ENCODE assay signal across 16 cellular contexts in the genomic region with DNA sequence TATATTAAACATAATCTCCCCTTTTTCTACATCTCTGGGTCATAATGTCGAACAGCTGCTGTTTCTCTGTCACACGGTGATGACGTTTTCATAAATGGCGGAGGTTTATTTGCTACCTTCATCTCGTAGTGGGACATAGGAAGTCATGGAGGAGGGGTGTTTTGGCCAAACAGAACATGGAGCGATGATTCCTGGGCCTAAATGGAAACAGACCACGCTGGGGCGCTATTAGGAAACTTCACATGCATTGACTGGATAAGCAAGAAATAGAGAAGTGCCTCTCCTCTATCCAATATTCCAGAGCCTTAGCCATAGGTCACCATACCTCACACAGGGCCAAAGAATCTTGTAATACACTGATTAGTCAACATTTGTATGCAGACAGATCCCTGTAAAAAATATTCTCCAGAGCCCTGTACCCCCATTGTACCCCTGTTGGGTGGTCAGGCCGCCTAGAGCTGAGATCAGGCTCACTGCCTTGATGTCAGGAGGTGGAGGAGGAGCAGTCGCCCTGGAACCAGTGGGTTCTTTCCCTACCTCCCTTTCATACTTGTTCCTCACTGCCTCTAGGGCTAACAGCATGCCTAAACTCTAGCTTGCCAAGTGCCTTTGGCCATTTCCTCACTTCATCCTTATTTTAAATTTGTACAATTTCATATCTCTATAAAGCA.
DNase-seq lines count a peak whose midpoint lies in the region; ATAC-seq and TF ChIP-seq lines count a peak whose summit lies in the region.
"Had no signal": no experiment of that assay in that cellular context is flagged by ENCODE, and none has a peak within 500 bp of the region (broad histone marks: within the 10 kb centered on the region; RNA-seq: fewer than 3 reads in every experiment).

No MANE protein-coding gene starts in this region.

- no peak overlapping the region for H2AFZ ChIP-seq in HCT116 (ENCODE audit: low read depth, low read length, poor library complexity, severe bottlenecking)

- DNase-seq in HCT116 (ENCODE audit: low read depth, low spot score) (no peak), SJCRH30 (peak; percentile 27 to 59), foreskin melanocyte (peak; percentile 35), NCI-H524 treated with DMSO at 0.1 percent for 48 hours (lab: John Stamatoyannopoulos, UW) (no peak), A673 (ENCODE audit: low spot score) (no peak)
- DNase-seq in activated naive CD4-positive, alpha-beta T cell treated with anti-CD3 and anti-CD28 coated beads, Interleukin-2, amount 50 U/mL, for 72 hours (ENCODE audit: low spot score in 2 of 2), result no peak
- DNase-seq: activated naive CD4-positive, alpha-beta T cell treated with anti-CD3 and anti-CD28 coated beads, Interleukin-2, amount 10 ng/mL, durations not matched to agents 7 days and 5 days; BE2C; esophagus squamous epithelium; immature natural killer cell; NCI-H1436; stimulated activated CD4-positive, alpha-beta T cell treated with anti-CD3 and anti-CD28 coated beads, Interleukin-2, amount 100 ng/mL, for 48 hours; stimulated activated naive CD4-positive, alpha-beta T cell; T-helper 2 cell had no signal

- H3K4me1 ChIP-seq in BLaER1, result peaks cover 91% of the 10 kb centered on the region
- peaks cover 0 to 6% of the 10 kb centered on the region in 2 experiments; a peak in 1 of 4 replicates for H3K4me1 ChIP-seq in HCT116 (ENCODE audit: control insufficient read depth in 1 of 2, insufficient read depth in 2 of 2, low read length in 2 of 2)
- peaks cover 13% of the 10 kb centered on the region; the same call in 1 of the 2 replicates for H3K4me1 ChIP-seq in SJCRH30
- no peaks in the 10 kb centered on the region for H3K4me1 ChIP-seq in A673 (ENCODE audit: insufficient read depth, low read length, poor library complexity, severe bottlenecking)
- H3K4me1 ChIP-seq: BE2C, esophagus squamous epithelium had no signal

- ATAC-seq in HCT116 (peak; percentile 27; the same call in 1 of the 2 replicates), GM19324 (IDR thresholded peaks at IDR 0.05; ENCODE audit: low FRiP score, unreplicated experiment) (no peak)
- ATAC-seq in activated naive CD4-positive, alpha-beta T cell treated with anti-CD3 and anti-CD28 coated beads, Interleukin-2, amount 50 U/mL, for 72 hours, result no peak

- no peak overlapping the region for H3K4me3 ChIP-seq in BLaER1
- no peak overlapping the region for H3K4me3 ChIP-seq in HCT116 (replicated peaks in 1 of 2; ENCODE audit: low read depth in 1 of 2, low read length in 2 of 2)
- peak overlapping the region; percentile 31 for H3K4me3 ChIP-seq in SJCRH30
- H3K4me3 ChIP-seq in A673 (ENCODE audit: low read depth, low read length, poor library complexity, severe bottlenecking), result no peak overlapping the region
- H3K4me3 ChIP-seq: esophagus squamous epithelium had no signal

- peak overlapping the region; percentile 80 for H3K27ac ChIP-seq in BLaER1
- H3K27ac ChIP-seq in HCT116 (ENCODE audit: low read depth, low read length), result no peak overlapping the region
- H3K27ac ChIP-seq in SJCRH30, result no peak overlapping the region; the same call in 1 of the 2 replicates
- H3K27ac ChIP-seq in A673 (ENCODE audit: low read depth, low read length, poor library complexity, severe bottlenecking), result no peak overlapping the region
- H3K27ac ChIP-seq: esophagus squamous epithelium had no signal

- H3K9me3 ChIP-seq in BLaER1 (no peaks in the 10 kb centered on the region), HCT116 (ENCODE audit: control insufficient read depth in 1 of 2, insufficient read depth in 1 of 2, low read depth in 1 of 2, low read length in 2 of 2) (no peaks in the 10 kb centered on the region), SJCRH30 (replicated peaks) (no peaks in the 10 kb centered on the region), A673 (ENCODE audit: low read depth, low read length, poor library complexity, severe bottlenecking) (no peaks in the 10 kb centered on the region)
- H3K9me3 ChIP-seq: BE2C, esophagus squamous epithelium had no signal

- peak; percentile 29 for TF ChIP-seq RAD21 in HCT116 (IDR thresholded peaks at IDR 0.05; ENCODE audit: low read depth)

- H4K20me1 ChIP-seq in BLaER1, result no peaks in the 10 kb centered on the region
- no peaks in the 10 kb centered on the region for H4K20me1 ChIP-seq in HCT116 (ENCODE audit: insufficient read depth)

- POLR2A ChIA-PET in HCT116 (lab: Charles Lee), result no interaction called here
- POLR2A ChIA-PET in A673 (lab: Charles Lee; ENCODE audit: low non-redundant PET), result no interaction called here

- no peaks in the 10 kb centered on the region for H3K9me3 Mint-ChIP-seq in activated naive CD4-positive, alpha-beta T cell treated with anti-CD3 and anti-CD28 coated beads, Interleukin-2, amount 50 U/mL, for 72 hours
- H3K9me3 Mint-ChIP-seq: activated naive CD4-positive, alpha-beta T cell treated with anti-CD3 and anti-CD28 coated beads, Interleukin-2, amount 10 ng/mL, durations not matched to agents 7 days and 5 days; immature natural killer cell had no signal

- H3K79me2 ChIP-seq in HCT116 (ENCODE audit: insufficient read depth, low read length), result no peaks in the 10 kb centered on the region

- no peaks in the 10 kb centered on the region for H3K27me3 ChIP-seq in BLaER1
- H3K27me3 ChIP-seq in HCT116 (ENCODE audit: insufficient read depth, low read length), result no peaks in the 10 kb centered on the region
- H3K27me3 ChIP-seq in SJCRH30, result 0 out of 2 replicates have a peak, but pooled peaks cover 2% of the 10 kb centered on the region
- H3K27me3 ChIP-seq in A673 (replicated peaks; ENCODE audit: insufficient read depth, low read depth, low read length, poor library complexity), result no peaks in the 10 kb centered on the region
- H3K27me3 ChIP-seq: BE2C had no signal

- RAD21 ChIA-PET in HCT116 (lab: Charles Lee; ENCODE audit: low non-redundant PET in 1 of 2, low total read pairs in 2 of 2, uncharacterized antibody in 2 of 2, unreplicated experiment in 2 of 2), result interaction anchor here in 1 of 2 experiments (0.7 kb wide), 1 partner anchor 14 kb away, joined by 3 read pairs; no protein-coding TSS in a partner anchor

- TF ChIP-seq CTCF in HCT116 (IDR thresholded peaks at IDR 0.05 in 2 of 3, conservative IDR thresholded peaks at IDR 0.05 in 1 of 3; ENCODE audit: borderline replicate concordance in 1 of 3, insufficient read depth in 1 of 3, low read depth in 2 of 3, low read length in 2 of 3) (no peak), A673 (conservative IDR thresholded peaks at IDR 0.05; ENCODE audit: low read depth, low read length) (no peak)

- H3K9ac ChIP-seq in BLaER1 (no peak overlapping the region), HCT116 (ENCODE audit: low read length) (no peak overlapping the region)

- H3K4me2 ChIP-seq in BLaER1 (peak overlapping the region; percentile 80), HCT116 (ENCODE audit: low read length) (no peak overlapping the region)

- no peaks in the 10 kb centered on the region for H3K9me2 ChIP-seq in HCT116 (ENCODE audit: insufficient read depth)

- no peak overlapping the region for H3K27ac Mint-ChIP-seq in activated naive CD4-positive, alpha-beta T cell treated with anti-CD3 and anti-CD28 coated beads, Interleukin-2, amount 50 U/mL, for 72 hours
- H3K27ac Mint-ChIP-seq: activated naive CD4-positive, alpha-beta T cell treated with anti-CD3 and anti-CD28 coated beads, Interleukin-2, amount 10 ng/mL, durations not matched to agents 7 days and 5 days had no signal

- no peaks in the 10 kb centered on the region for H3K36me3 Mint-ChIP-seq in activated naive CD4-positive, alpha-beta T cell treated with anti-CD3 and anti-CD28 coated beads, Interleukin-2, amount 50 U/mL, for 72 hours
- H3K36me3 Mint-ChIP-seq: activated naive CD4-positive, alpha-beta T cell treated with anti-CD3 and anti-CD28 coated beads, Interleukin-2, amount 10 ng/mL, durations not matched to agents 7 days and 5 days had no signal

- BruUV-seq in HCT116 (replicated peaks; lab: Mats Ljungman, UMichigan) (no TSS peak), A673 (replicated peaks; lab: Mats Ljungman, UMichigan) (no TSS peak)

- H3K36me3 ChIP-seq in BLaER1 (no peaks in the 10 kb centered on the region), HCT116 (ENCODE audit: control insufficient read depth in 1 of 2, insufficient read depth in 2 of 2, low read length in 2 of 2) (no peaks in the 10 kb centered on the region), SJCRH30 (no peaks in the 10 kb centered on the region), A673 (ENCODE audit: insufficient read depth, low read length, poor library complexity, severe bottlenecking) (no peaks in the 10 kb centered on the region)
- H3K36me3 ChIP-seq: BE2C, esophagus squamous epithelium had no signal

- CTCF ChIA-PET in HCT116 (lab: Charles Lee) (no interaction called here), A673 (lab: Charles Lee) (no interaction called here)

- no peak for TF ChIP-seq POLR2A in HCT116 (IDR thresholded peaks at IDR 0.05; ENCODE audit: borderline replicate concordance, extremely low read depth, insufficient read depth, insufficient read length)

- intact Hi-C loops in HCT116 (cut with micrococcal nuclease) (no loop called here), A673 (cut with micrococcal nuclease; ENCODE audit: unreplicated experiment) (no loop called here)

TF ChIP-seq in HCT116, 20 proteins besides CTCF, POLR2A, EP300 and RAD21 (continues in another document):
- TF ChIP-seq YY1 (IDR thresholded peaks at IDR 0.05; ENCODE audit: extremely low read depth, insufficient replicate concordance, low read depth, low read length) (no peak), SRF (IDR thresholded peaks at IDR 0.05; ENCODE audit: low read depth) (no peak), SIN3A (IDR thresholded peaks at IDR 0.05; ENCODE audit: low read depth) (no peak), TCF7L2 (IDR thresholded peaks at IDR 0.05; ENCODE audit: borderline replicate concordance, extremely low read depth, insufficient read depth, insufficient read length) (no peak), JUND (IDR thresholded peaks at IDR 0.05) (no peak)
- TF ChIP-seq, protein P1, sequence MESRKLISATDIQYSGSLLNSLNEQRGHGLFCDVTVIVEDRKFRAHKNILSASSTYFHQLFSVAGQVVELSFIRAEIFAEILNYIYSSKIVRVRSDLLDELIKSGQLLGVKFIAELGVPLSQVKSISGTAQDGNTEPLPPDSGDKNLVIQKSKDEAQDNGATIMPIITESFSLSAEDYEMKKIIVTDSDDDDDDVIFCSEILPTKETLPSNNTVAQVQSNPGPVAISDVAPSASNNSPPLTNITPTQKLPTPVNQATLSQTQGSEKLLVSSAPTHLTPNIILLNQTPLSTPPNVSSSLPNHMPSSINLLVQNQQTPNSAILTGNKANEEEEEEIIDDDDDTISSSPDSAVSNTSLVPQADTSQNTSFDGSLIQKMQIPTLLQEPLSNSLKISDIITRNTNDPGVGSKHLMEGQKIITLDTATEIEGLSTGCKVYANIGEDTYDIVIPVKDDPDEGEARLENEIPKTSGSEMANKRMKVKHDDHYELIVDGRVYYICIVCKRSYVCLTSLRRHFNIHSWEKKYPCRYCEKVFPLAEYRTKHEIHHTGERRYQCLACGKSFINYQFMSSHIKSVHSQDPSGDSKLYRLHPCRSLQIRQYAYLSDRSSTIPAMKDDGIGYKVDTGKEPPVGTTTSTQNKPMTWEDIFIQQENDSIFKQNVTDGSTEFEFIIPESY (IDR thresholded peaks at IDR 0.05; ENCODE audit: extremely low read depth, insufficient replicate concordance, low read length), result no peak

Comparison
In these comparisons a context has a peak if more than half of its experiments do, and no peak if none do; other contexts are left out.
1. DNase-seq: peak in SJCRH30 (2 of 2) and foreskin melanocyte (single experiment); none in HCT116 (single experiment), NCI-H524 treated with DMSO at 0.1 percent for 48 hours (single experiment), activated naive CD4-positive, alpha-beta T cell treated with anti-CD3 and anti-CD28 coated beads, Interleukin-2, amount 50 U/mL, for 72 hours (0 of 2) and A673 (single experiment).